8 cellular contexts compared by ENCODE assay signal in the genomic region with DNA sequence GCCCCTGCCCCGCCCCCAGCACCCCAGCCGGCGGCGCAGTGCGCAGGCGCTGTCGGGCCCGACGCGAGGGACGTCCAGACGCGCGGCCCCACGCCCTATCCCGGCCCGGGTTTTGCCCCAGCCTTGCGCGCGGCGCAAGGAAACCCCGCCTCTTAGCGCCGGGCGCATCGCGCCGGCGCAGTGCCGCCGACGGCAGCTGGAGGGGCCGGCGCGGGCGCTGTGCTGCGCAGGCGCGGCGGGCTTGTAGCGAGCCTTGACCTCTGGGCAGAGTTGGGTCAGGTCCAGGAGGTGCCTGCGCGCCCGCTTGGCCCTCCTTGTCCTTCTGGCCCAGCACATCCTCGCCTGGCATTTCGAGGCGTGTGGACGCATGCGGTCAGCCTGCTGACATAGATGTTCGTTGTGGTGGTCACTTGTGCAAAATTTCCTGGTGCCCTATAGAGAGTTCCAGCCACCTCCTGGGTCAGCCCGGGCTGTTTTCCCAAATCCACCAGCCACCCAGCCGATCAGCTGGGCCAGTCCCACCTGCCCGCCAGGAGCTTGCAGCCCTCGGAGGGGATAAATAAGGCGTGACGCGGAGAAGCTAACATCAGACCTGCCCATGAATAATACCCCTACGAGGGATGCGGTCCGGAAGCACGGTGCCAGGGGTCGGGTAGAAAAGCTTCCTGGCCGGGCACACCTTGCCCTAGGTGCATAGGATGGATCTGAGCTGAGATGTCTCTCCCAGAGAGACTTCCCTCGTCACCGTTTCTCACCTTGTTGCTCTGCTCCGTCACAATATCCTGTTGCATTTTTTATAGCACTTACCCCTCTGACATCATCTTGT. TPM values are rescaled to one million over a fixed set of nuclear protein-coding genes. Genes with fewer than 3 reads are reported as not detected.
A peak's percentile ranks its signal among the peaks of the same experiment; 100 is the strongest.
DNase-seq lines count a peak whose midpoint lies in the region; FAIRE-seq and TF ChIP-seq lines count a peak whose summit lies in the region.

No MANE protein-coding gene starts in this region.

- 0 out of 2 replicates have a peak overlapping the region, but pooled peaks have one; percentile 16 for H3K18ac ChIP-seq in H1 (ENCODE audit: extremely low read depth, low read length)

- H3K23me2 ChIP-seq in H1 (ENCODE audit: low read depth, low read length) = peaks cover 2% of the 10 kb centered on the region; the same call in 1 of the 2 replicates

- TF ChIP-seq POLR2A in H1 (IDR thresholded peaks at IDR 0.05; ENCODE audit: control extremely low read depth in 1 of 2, low read depth in 2 of 2, low read length in 2 of 2) = no peak

- H3K27ac ChIP-seq in H1 (ENCODE audit: low read depth, low read length) = no peak overlapping the region
- no peak overlapping the region for H3K27ac ChIP-seq in mesodermal cell (ENCODE audit: low read depth, low read length, severe bottlenecking)

- H3K4me3 ChIP-seq in H1 (ENCODE audit: extremely low read depth in 1 of 4, insufficient read depth in 2 of 4, low read depth in 3 of 4, low read length in 4 of 4) (peak overlapping the region; percentile 33 to 69 (median 48)), mesodermal cell (ENCODE audit: extremely low read depth, insufficient read depth, low read length, poor library complexity, severe bottlenecking) (peak overlapping the region; percentile 79)

- H2AFZ ChIP-seq in H1 (ENCODE audit: low read length) = peak overlapping the region; percentile 78; the same call in 1 of the 2 replicates

- peak; percentile 98 for DNase-seq in COLO668 (lab: John Stamatoyannopoulos, UW; ENCODE audit: unreplicated experiment)
- DNase-seq in GM20000 (ENCODE audit: low spot score) = peak; percentile 99
- peak; percentile 68 for DNase-seq in HS-5 (ENCODE audit: low read depth)
- DNase-seq in NK-92 treated with Interleukin-12 subunit alpha and Interleukin-12 subunit beta, amount 100 ng/mL, for 24 hours (lab: John Stamatoyannopoulos, UW) = peak; percentile 90
- peak; percentile 86 to 94 (median 88) for DNase-seq in activated CD8-positive, alpha-beta memory T cell treated with anti-CD3 and anti-CD28 coated beads for 48 hours (ENCODE audit: low read depth in 2 of 3, low spot score in 2 of 3)
- DNase-seq in H1 (ENCODE audit: low read depth in 1 of 2, low spot score in 2 of 2) = peak; percentile 43 to 94
- peak; percentile 77 for DNase-seq in stimulated activated CD8-positive, alpha-beta memory T cell treated with anti-CD3 and anti-CD28 coated beads, Interleukin-15, amount 100 ng/mL, for 1 hour (ENCODE audit: low read depth)

- FAIRE-seq in H1 (lab: Jason Lieb, UNC) = no peak

- H3K14ac ChIP-seq in H1 (ENCODE audit: insufficient read length) = no peak overlapping the region

- TF ChIP-seq EP300 in H1 (IDR thresholded peaks at IDR 0.05; ENCODE audit: borderline replicate concordance in 1 of 2, low read depth in 2 of 2, low read length in 2 of 2) = no peak

- TF ChIP-seq CTCF in GM20000 (IDR thresholded peaks at IDR 0.05; ENCODE audit: extremely low read depth, missing control alignments) (no peak), H1 (IDR thresholded peaks at IDR 0.05; ENCODE audit: control extremely low read depth in 1 of 3, insufficient read depth in 1 of 3, low read depth in 1 of 3, low read length in 3 of 3) (no peak)

- H3K4me1 ChIP-seq in H1 (replicated peaks in 1 of 4; ENCODE audit: control insufficient read depth in 3 of 4, insufficient read depth in 4 of 4, low read length in 3 of 4) (peaks cover 0 to 4% (median 0%) of the 10 kb centered on the region in 4 experiments; a peak in 1 of 7 replicates), mesodermal cell (ENCODE audit: control insufficient read depth, insufficient read depth, low read length, poor library complexity, severe bottlenecking) (peaks cover 11% of the 10 kb centered on the region)

- no peak overlapping the region for H3K23ac ChIP-seq in H1 (ENCODE audit: insufficient read length)

- H3K36me3 ChIP-seq in H1 (ENCODE audit: control insufficient read depth in 2 of 4, insufficient read depth in 4 of 4, low read length in 3 of 4) (peaks cover 0 to 1% (median 0%) of the 10 kb centered on the region in 4 experiments; a peak in 2 of 8 replicates), mesodermal cell (ENCODE audit: control insufficient read depth, insufficient read depth, low read length) (peaks cover 26% of the 10 kb centered on the region)

- no peaks in the 10 kb centered on the region; the same call in 1 of the 2 replicates for H3K79me1 ChIP-seq in H1 (ENCODE audit: low read depth, low read length)

- peak overlapping the region; percentile 64 to 69 for H3K4me2 ChIP-seq in H1 (ENCODE audit: insufficient read depth in 1 of 2, low read depth in 2 of 2, low read length in 2 of 2)

- CTCF ChIA-PET in H1 (lab: Charles Lee; ENCODE audit: partially characterized antibody) = interaction anchor here (1.1 to 1.2 kb wide), 2 partner anchors 9 to 116 kb away, joined by 3 read pairs; no protein-coding TSS in a partner anchor

- peak overlapping the region; percentile 71; the same call in 1 of the 2 replicates for H4K8ac ChIP-seq in H1 (ENCODE audit: extremely low read depth, insufficient read depth, low read length)

- peaks cover 0 to under 1% of the 10 kb centered on the region in 2 experiments for H4K20me1 ChIP-seq in H1 (replicated peaks in 1 of 2; ENCODE audit: control insufficient read depth in 1 of 2, insufficient read depth in 2 of 2, low read length in 2 of 2)

- H2BK15ac ChIP-seq in H1 (ENCODE audit: low read length) = 0 out of 2 replicates have a peak overlapping the region, but pooled peaks have one; percentile 12

- H3K27me3 ChIP-seq in H1 (replicated peaks in 1 of 4; ENCODE audit: control insufficient read depth in 3 of 4, extremely low read depth in 1 of 4, insufficient read depth in 3 of 4, low read length in 3 of 4) = no peaks in the 10 kb centered on the region

- TF ChIP-seq RAD21 in H1 (IDR thresholded peaks at IDR 0.05 in 1 of 2, conservative IDR thresholded peaks at IDR 0.05 in 1 of 2; ENCODE audit: low read depth in 2 of 2, low read length in 2 of 2) = no peak; a peak in 1 of 4 replicates

- POLR2A ChIA-PET in H1 (lab: Charles Lee; ENCODE audit: partially characterized antibody) = interaction anchor here (2.1 to 2.4 kb wide), 2 partner anchors 10 to 11 kb away, joined by 5 to 9 read pairs; a partner anchor contains a TSS

- peak overlapping the region; percentile 74; the same call in 1 of the 2 replicates for H2BK5ac ChIP-seq in H1 (ENCODE audit: low read depth, low read length)

- 44% methylated on average over 51 of the region's 66 CpGs; no CpG with 5 or more reads in 1 of the 2 experiments for WGBS in H1 (ENCODE audit: extremely low coverage in 1 of 2, insufficient coverage in 1 of 2, insufficient read length in 1 of 2, insufficient replicate concordance in 2 of 2, low coverage in 1 of 2, low lambda C conversion rate in 2 of 2, missing lambda C conversion rate in 1 of 2), 2 experiments
- WGBS in mesodermal cell (ENCODE audit: insufficient coverage in 2 of 2), 2 experiments = 28 to 33% methylated on average over 47 to 57 of the region's 66 CpGs

- no peak overlapping the region for H3K9ac ChIP-seq in H1 (replicated peaks in 1 of 4; ENCODE audit: extremely low read depth in 1 of 4, low read depth in 3 of 4, low read length in 3 of 4)

- peaks cover 11 to 35% of the 10 kb centered on the region in 2 experiments; a peak in 3 of 4 replicates for H3K79me2 ChIP-seq in H1 (ENCODE audit: control insufficient read depth in 1 of 2, insufficient read depth in 2 of 2, low read length in 2 of 2)

- no peak overlapping the region for H3K4ac ChIP-seq in H1 (replicated peaks; ENCODE audit: insufficient read length, low read depth, low read length)

- no peak overlapping the region for H2BK120ac ChIP-seq in H1 (replicated peaks; ENCODE audit: low read depth, low read length)

- no peak overlapping the region; the same call in 1 of the 2 replicates for H2BK20ac ChIP-seq in H1 (ENCODE audit: low read length)

- no peak overlapping the region for H3K56ac ChIP-seq in H1 (replicated peaks; ENCODE audit: insufficient read length, low read depth, low read length)

- H4K5ac ChIP-seq in H1 (ENCODE audit: insufficient read length, low read depth, low read length) = peak overlapping the region; percentile 50

- peak overlapping the region; percentile 80 for H4K91ac ChIP-seq in H1 (replicated peaks; ENCODE audit: insufficient read length, low read length)

- H2AK5ac ChIP-seq in H1 (ENCODE audit: low read depth, low read length) = no peak overlapping the region

- H3K9me3 ChIP-seq in H1 (ENCODE audit: insufficient read depth in 2 of 2, low read depth in 1 of 2, low read length in 1 of 2) (no peaks in the 10 kb centered on the region; a peak in 1 of 4 replicates), mesodermal cell (ENCODE audit: control insufficient read depth, low read length) (peaks cover 5% of the 10 kb centered on the region)

- no peak overlapping the region for H2BK12ac ChIP-seq in H1 (ENCODE audit: low read depth, low read length)

RNA-seq across cellular contexts. Expression of a gene that starts 0.4 kb away (rescaled TPM):
- 43.2 and 50.5 TPM in 2 replicates for total RNA-seq in H1 (2021; fragmentation: NEBNext Ultra II Directional; extraction: Animal tissue kit (Norgen Biotek cat#: 25700))
- 4.6 and 8.1 TPM in 2 replicates for polyA plus RNA-seq in H1 (2011; rRNA removed)
- 11.6 TPM for polyA plus RNA-seq in H1 (2011; cell fraction: cytosol; rRNA removed)
- polyA plus RNA-seq in H1 (2011; cell fraction: nucleus; rRNA removed) = 30.8 TPM
- polyA plus RNA-seq in H1 (2012, experiment 1 of 2) = 12.4 to 17.0 TPM (median 14.1 TPM) in 4 replicates
- polyA plus RNA-seq in H1 (2012, experiment 2 of 2) = 1.3 TPM
- 15.5 TPM for polyA plus RNA-seq in H1 (2013, experiment 1 of 2)
- 14.8 TPM for polyA plus RNA-seq in H1 (2013, experiment 2 of 2)
- 28.0 and 28.8 TPM in 2 replicates for polyA minus RNA-seq in H1 (2011; rRNA and poly(A)+ RNA removed)
- 21.1 TPM for polyA minus RNA-seq in H1 (2011; cell fraction: cytosol; rRNA and poly(A)+ RNA removed)
- polyA minus RNA-seq in H1 (2011; cell fraction: nucleus; rRNA and poly(A)+ RNA removed) = 16.9 TPM
- polyA plus RNA-seq in mesodermal cell (2013, experiment 1 of 2) = 37.4 TPM
- polyA plus RNA-seq in mesodermal cell (2013, experiment 2 of 2) = 42.8 TPM

RNA-seq across cellular contexts. Expression of a gene that starts 10.9 kb away (rescaled TPM):
- 45.5 and 47.8 TPM in 2 replicates for total RNA-seq in H1 (2021; fragmentation: NEBNext Ultra II Directional; extraction: Animal tissue kit (Norgen Biotek cat#: 25700))
- 12.1 and 15.7 TPM in 2 replicates for polyA plus RNA-seq in H1 (2011; rRNA removed)
- 23.4 TPM for polyA plus RNA-seq in H1 (2011; cell fraction: cytosol; rRNA removed)
- 9.1 TPM for polyA plus RNA-seq in H1 (2011; cell fraction: nucleus; rRNA removed)
- polyA plus RNA-seq in H1 (2012, experiment 1 of 2) = 44.3 to 62.7 TPM (median 56.7 TPM) in 4 replicates
- 7.3 TPM for polyA plus RNA-seq in H1 (2012, experiment 2 of 2)
- 55.2 TPM for polyA plus RNA-seq in H1 (2013, experiment 1 of 2)
- polyA plus RNA-seq in H1 (2013, experiment 2 of 2) = 53.9 TPM
- polyA minus RNA-seq in H1 (2011; rRNA and poly(A)+ RNA removed) = 3.9 and 4.2 TPM in 2 replicates
- polyA minus RNA-seq in H1 (2011; cell fraction: cytosol; rRNA and poly(A)+ RNA removed) = 12.0 TPM
- 14.7 TPM for polyA minus RNA-seq in H1 (2011; cell fraction: nucleus; rRNA and poly(A)+ RNA removed)
- polyA plus RNA-seq in mesodermal cell (2013, experiment 1 of 2) = 87.1 TPM
- 90.8 TPM for polyA plus RNA-seq in mesodermal cell (2013, experiment 2 of 2)

RNA-seq across cellular contexts. Expression of a gene that starts 23.8 kb away (rescaled TPM):
- not detected in 2 replicates for total RNA-seq in H1 (2021; fragmentation: NEBNext Ultra II Directional; extraction: Animal tissue kit (Norgen Biotek cat#: 25700))
- polyA plus RNA-seq in H1 (2011; rRNA removed) = not detected in 2 replicates
- polyA plus RNA-seq in H1 (2011; cell fraction: cytosol; rRNA removed) = 0.04 TPM
- polyA plus RNA-seq in H1 (2011; cell fraction: nucleus; rRNA removed) = 0.04 TPM
- 0.12 to 0.29 TPM (median 0.20 TPM) in 4 replicates for polyA plus RNA-seq in H1 (2012, experiment 1 of 2)
- polyA plus RNA-seq in H1 (2012, experiment 2 of 2) = not detected
- polyA plus RNA-seq in H1 (2013, experiment 1 of 2) = not detected
- not detected for polyA plus RNA-seq in H1 (2013, experiment 2 of 2)
- polyA minus RNA-seq in H1 (2011; rRNA and poly(A)+ RNA removed) = not detected in 2 replicates
- polyA minus RNA-seq in H1 (2011; cell fraction: cytosol; rRNA and poly(A)+ RNA removed) = not detected
- polyA minus RNA-seq in H1 (2011; cell fraction: nucleus; rRNA and poly(A)+ RNA removed) = not detected
- polyA plus RNA-seq in mesodermal cell (2013, experiment 1 of 2) = not detected
- not detected for polyA plus RNA-seq in mesodermal cell (2013, experiment 2 of 2)

RNA-seq across cellular contexts. Expression of a gene that starts 36.0 kb away (rescaled TPM):
- 32.3 and 32.8 TPM in 2 replicates for total RNA-seq in H1 (2021; fragmentation: NEBNext Ultra II Directional; extraction: Animal tissue kit (Norgen Biotek cat#: 25700))
- polyA plus RNA-seq in H1 (2011; rRNA removed) = 34.0 and 37.3 TPM in 2 replicates
- polyA plus RNA-seq in H1 (2011; cell fraction: cytosol; rRNA removed) = 40.6 TPM
- 20.6 TPM for polyA plus RNA-seq in H1 (2011; cell fraction: nucleus; rRNA removed)
- 28.5 to 44.8 TPM (median 40.1 TPM) in 4 replicates for polyA plus RNA-seq in H1 (2012, experiment 1 of 2)
- polyA plus RNA-seq in H1 (2012, experiment 2 of 2) = 14.9 TPM
- polyA plus RNA-seq in H1 (2013, experiment 1 of 2) = 22.7 TPM
- 28.3 TPM for polyA plus RNA-seq in H1 (2013, experiment 2 of 2)
- polyA minus RNA-seq in H1 (2011; rRNA and poly(A)+ RNA removed) = 18.3 and 24.6 TPM in 2 replicates
- 11.0 TPM for polyA minus RNA-seq in H1 (2011; cell fraction: cytosol; rRNA and poly(A)+ RNA removed)
- polyA minus RNA-seq in H1 (2011; cell fraction: nucleus; rRNA and poly(A)+ RNA removed) = 18.3 TPM
- 65.5 TPM for polyA plus RNA-seq in mesodermal cell (2013, experiment 1 of 2)
- 60.4 TPM for polyA plus RNA-seq in mesodermal cell (2013, experiment 2 of 2)
